ENCODE assay signal across 13 cellular contexts in the genomic region with DNA sequence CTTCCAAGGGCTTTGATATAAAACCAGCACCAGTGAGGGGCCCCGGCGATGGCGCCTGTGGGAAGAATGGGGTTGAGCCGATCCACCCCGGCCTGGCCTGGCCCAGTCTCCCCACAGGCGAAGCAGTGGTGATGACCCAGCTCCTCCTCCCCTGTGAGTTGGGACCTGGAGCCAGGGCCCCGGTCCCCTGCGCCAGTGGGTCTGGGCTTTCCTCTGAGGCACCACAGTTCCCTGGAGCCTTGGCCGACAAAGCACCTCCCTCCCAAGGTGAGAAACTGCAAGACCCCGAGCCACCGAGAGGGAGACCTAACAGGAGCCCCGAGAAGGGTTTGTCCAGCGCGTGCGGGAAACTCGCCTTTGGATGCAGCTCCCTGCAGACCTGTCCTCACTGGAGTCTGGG.
"Had no signal": no experiment of that assay in that cellular context is flagged by ENCODE, and none has a peak within 500 bp of the region (broad histone marks: within the 10 kb centered on the region; RNA-seq: fewer than 3 reads in every experiment).

No MANE protein-coding gene starts in this region.

- ATAC-seq: activated CD4-positive, alpha-beta T cell treated with anti-CD3 and anti-CD28 coated beads for 36 hours; activated naive CD8-positive, alpha-beta T cell treated with anti-CD3 and anti-CD28 coated beads, Interleukin-2, amount 50 U/mL, for 24 hours; gastroesophageal sphincter; left lobe of liver; psoas muscle; right lobe of liver had no signal

- H3K27ac ChIP-seq: ascending aorta, breast epithelium, gastroesophageal sphincter, psoas muscle, right lobe of liver had no signal

- DNase-seq: activated CD4-positive, alpha-beta memory T cell treated with anti-CD3 and anti-CD28 coated beads for 36 hours; activated CD4-positive, alpha-beta T cell treated with anti-CD3 and anti-CD28 coated beads for 36 hours; activated naive CD4-positive, alpha-beta T cell; activated naive CD8-positive, alpha-beta T cell treated with anti-CD3 and anti-CD28 coated beads, Interleukin-2, amount 50 U/mL, for 24 hours; mesendoderm; SIG-M5; stimulated activated CD4-positive, alpha-beta T cell treated with anti-CD3 and anti-CD28 coated beads, Interleukin-12 subunit alpha, Interleukin-12 subunit beta, amount 100 ng/mL, for 4 hours had no signal
